Comparison of ENCODE assay signal across 9 cellular contexts in genomic region chr1:208183977-208184901, GRCh38. TPM values are rescaled to one million over a fixed set of nuclear protein-coding genes. Genes with fewer than 3 reads are reported as not detected.
DNase-seq lines count a peak whose midpoint lies in the region; ATAC-seq and TF ChIP-seq lines count a peak whose summit lies in the region.
"Had no signal": no experiment of that assay in that cellular context is flagged by ENCODE, and none has a peak within 500 bp of the region (broad histone marks: within the 10 kb centered on the region; RNA-seq: fewer than 3 reads in every experiment).

No MANE protein-coding gene starts in this region.

- no peak for ATAC-seq in HG02884 (IDR thresholded peaks at IDR 0.05; ENCODE audit: unreplicated experiment)
- ATAC-seq in activated T-cell treated with anti-CD3 and anti-CD28 coated beads, Interleukin-2, amount 50 U/mL, for 4 hours, result no peak

- TF ChIP-seq CTCF in MCF 10A (IDR thresholded peaks at IDR 0.05; ENCODE audit: unreplicated experiment), result no peak
- TF ChIP-seq CTCF in breast epithelium (IDR thresholded peaks at IDR 0.05), result no peak
- TF ChIP-seq CTCF in ascending aorta (IDR thresholded peaks at IDR 0.05), result no peak
- TF ChIP-seq CTCF in vagina (IDR thresholded peaks at IDR 0.05), result no peak

- H3K4me3 Mint-ChIP-seq in MCF 10A (ENCODE audit: unreplicated experiment), result peak overlapping the region; percentile 58
- no peak overlapping the region for H3K4me3 Mint-ChIP-seq in activated naive CD4-positive, alpha-beta T cell treated with anti-CD3 and anti-CD28 coated beads for 36 hours
- no peak overlapping the region for H3K4me3 Mint-ChIP-seq in activated T-cell treated with anti-CD3 and anti-CD28 coated beads, Interleukin-2, amount 50 U/mL, for 4 hours

- CTCF ChIA-PET in MCF 10A (lab: Yijun Ruan, JAX), result interaction anchor here (0.5 to 47.3 kb wide), 22 partner anchors 11 to 1617 kb away, joined by 3 to 1037 read pairs (median 4); partner anchors contain the start of gene PLXNA2
- CTCF ChIA-PET in activated naive CD4-positive, alpha-beta T cell treated with anti-CD3 and anti-CD28 coated beads for 36 hours (lab: Charles Lee), result no interaction called here

- TF ChIP-seq POLR2A in breast epithelium (IDR thresholded peaks at IDR 0.05), result no peak
- TF ChIP-seq POLR2A in vagina (IDR thresholded peaks at IDR 0.05), result no peak

- H3K4me1 Mint-ChIP-seq in MCF 10A (ENCODE audit: insufficient read depth, unreplicated experiment), result peaks cover 61% of the 10 kb centered on the region
- no peaks in the 10 kb centered on the region for H3K4me1 Mint-ChIP-seq in activated naive CD4-positive, alpha-beta T cell treated with anti-CD3 and anti-CD28 coated beads for 36 hours (ENCODE audit: low read depth)
- peaks cover 6% of the 10 kb centered on the region for H3K4me1 Mint-ChIP-seq in activated T-cell treated with anti-CD3 and anti-CD28 coated beads, Interleukin-2, amount 50 U/mL, for 4 hours (ENCODE audit: low read depth)

- peaks cover 0 to 2% of the 10 kb centered on the region in 2 donors for H3K4me1 ChIP-seq in breast epithelium
- H3K4me1 ChIP-seq in ascending aorta, result peaks cover 0 to 28% of the 10 kb centered on the region in 2 donors
- H3K4me1 ChIP-seq in vagina, result peaks cover 46% of the 10 kb centered on the region

- intact Hi-C loops in MCF 10A (cut with micrococcal nuclease), result loop anchor here (1.0 kb wide), 6 partner anchors 19 to 76 kb away; no protein-coding TSS in a partner anchor
- intact Hi-C loops in breast epithelium (cut with DNase I; ENCODE audit: low total_unique reads), result no loop called here
- intact Hi-C loops in ascending aorta (cut with DNase I), result loop anchor here (1.0 to 10.0 kb wide), 2 partner anchors 19 to 51 kb away; no protein-coding TSS in a partner anchor
- intact Hi-C loops in vagina (cut with DNase I), result no loop called here
- intact Hi-C loops in activated naive CD4-positive, alpha-beta T cell treated with anti-CD3 and anti-CD28 coated beads for 36 hours (cut with micrococcal nuclease), result no loop called here

- H3K9me3 ChIP-seq in breast epithelium (no peaks in the 10 kb centered on the region), ascending aorta (no peaks in the 10 kb centered on the region), vagina (no peaks in the 10 kb centered on the region)

- H3K27ac ChIP-seq in breast epithelium (peak overlapping the region in 1 of 2 donors; percentile 45), ascending aorta (peak overlapping the region; percentile 55 to 67), vagina (peak overlapping the region; percentile 53)

- no peak overlapping the region for H3K4me3 ChIP-seq in breast epithelium
- H3K4me3 ChIP-seq in ascending aorta, result peak overlapping the region in 1 of 2 donors; percentile 6
- no peak overlapping the region for H3K4me3 ChIP-seq in vagina

- H3K27me3 ChIP-seq in breast epithelium (no peaks in the 10 kb centered on the region), ascending aorta (no peaks in the 10 kb centered on the region), vagina (no peaks in the 10 kb centered on the region)

- peaks cover 10% of the 10 kb centered on the region for H3K36me3 Mint-ChIP-seq in MCF 10A (ENCODE audit: insufficient read depth, unreplicated experiment)
- no peaks in the 10 kb centered on the region for H3K36me3 Mint-ChIP-seq in activated naive CD4-positive, alpha-beta T cell treated with anti-CD3 and anti-CD28 coated beads for 36 hours (ENCODE audit: low read depth)
- H3K36me3 Mint-ChIP-seq in activated T-cell treated with anti-CD3 and anti-CD28 coated beads, Interleukin-2, amount 50 U/mL, for 4 hours (ENCODE audit: insufficient read depth), result peaks cover 2% of the 10 kb centered on the region

- H3K27me3 Mint-ChIP-seq in MCF 10A (ENCODE audit: insufficient read depth, unreplicated experiment), result no peaks in the 10 kb centered on the region
- peaks cover 8% of the 10 kb centered on the region for H3K27me3 Mint-ChIP-seq in activated naive CD4-positive, alpha-beta T cell treated with anti-CD3 and anti-CD28 coated beads for 36 hours (ENCODE audit: low read depth)
- H3K27me3 Mint-ChIP-seq in activated T-cell treated with anti-CD3 and anti-CD28 coated beads, Interleukin-2, amount 50 U/mL, for 4 hours (ENCODE audit: low read depth), result peaks cover 6% of the 10 kb centered on the region

- H3K27ac Mint-ChIP-seq in MCF 10A (ENCODE audit: low read depth, unreplicated experiment), result peak overlapping the region; percentile 78
- no peak overlapping the region for H3K27ac Mint-ChIP-seq in activated naive CD4-positive, alpha-beta T cell treated with anti-CD3 and anti-CD28 coated beads for 36 hours

- POLR2A ChIA-PET in MCF 10A (lab: Yijun Ruan, JAX), result interaction anchor here (0.7 to 11.1 kb wide), 31 partner anchors 9 to 1214 kb away, joined by 3 to 201 read pairs (median 6); partner anchors contain the start of gene PLXNA2

- no peaks in the 10 kb centered on the region for H3K9me3 Mint-ChIP-seq in MCF 10A (ENCODE audit: unreplicated experiment)
- no peaks in the 10 kb centered on the region for H3K9me3 Mint-ChIP-seq in activated naive CD4-positive, alpha-beta T cell treated with anti-CD3 and anti-CD28 coated beads for 36 hours
- no peaks in the 10 kb centered on the region for H3K9me3 Mint-ChIP-seq in activated T-cell treated with anti-CD3 and anti-CD28 coated beads, Interleukin-2, amount 50 U/mL, for 4 hours

- DNase-seq in MCF 10A (ENCODE audit: unreplicated experiment) (peak; percentile 100), breast epithelium (ENCODE audit: low spot score in 2 of 2) (no peak), ascending aorta (ENCODE audit: low spot score in 2 of 2) (peak in 1 of 2 donors; percentile 83), kidney tubule cell (ENCODE audit: low spot score) (peak; percentile 93), vagina (ENCODE audit: extremely low spot score in 2 of 2) (peak in 1 of 2 donors; percentile 94)
- no peak for DNase-seq in activated naive CD4-positive, alpha-beta T cell treated with anti-CD3 and anti-CD28 coated beads for 36 hours
- no peak for DNase-seq in activated T-cell treated with anti-CD3 and anti-CD28 coated beads, Interleukin-2, amount 50 U/mL, for 4 hours
- DNase-seq: DND-41 had no signal

- BruUV-seq in MCF 10A (replicated peaks; lab: Mats Ljungman, UMichigan), result TSS peak; percentile 70

- H3K36me3 ChIP-seq in breast epithelium, result no peaks in the 10 kb centered on the region
- peaks cover 0 to 3% of the 10 kb centered on the region in 2 donors for H3K36me3 ChIP-seq in ascending aorta
- H3K36me3 ChIP-seq in vagina, result no peaks in the 10 kb centered on the region

RNA-seq across cellular contexts. Expression of gene PLXNA2, which starts 59.9 kb away (rescaled TPM):
- 59.2 and 69.7 TPM in 2 replicates for total RNA-seq in MCF 10A (2022)
- total RNA-seq in breast epithelium, result 10 to 100 TPM; 11.3 to 18.2 (median 11.5) TPM
- total RNA-seq in ascending aorta, result 33.0 TPM
- 38.3 TPM for total RNA-seq in vagina
- under 1 TPM; 0.26 to 0.35 TPM for total RNA-seq in activated naive CD4-positive, alpha-beta T cell treated with anti-CD3 and anti-CD28 coated beads for 36 hours
- total RNA-seq in activated T-cell treated with anti-CD3 and anti-CD28 coated beads, Interleukin-2, amount 50 U/mL, for 4 hours, result under 1 TPM; 0.15 to 0.71 (median 0.35) TPM

Comparison
In these comparisons a context has a peak if more than half of its experiments do, and no peak if none do; other contexts are left out.
1. DNase-seq: peak in MCF 10A (single experiment) and kidney tubule cell (single experiment); none in breast epithelium (0 of 2), activated naive CD4-positive, alpha-beta T cell treated with anti-CD3 and anti-CD28 coated beads for 36 hours (single experiment) and activated T-cell treated with anti-CD3 and anti-CD28 coated beads, Interleukin-2, amount 50 U/mL, for 4 hours (single experiment).
2. intact Hi-C loops: an anchor here in MCF 10A (1.0 kb wide) and ascending aorta (1.0 to 10.0 kb wide); none called in breast epithelium, vagina and activated naive CD4-positive, alpha-beta T cell treated with anti-CD3 and anti-CD28 coated beads for 36 hours.
3. RNA of gene PLXNA2, which starts 59.9 kb away (total RNA-seq): 59.2 to 69.7 TPM in MCF 10A, 38.3 TPM in vagina (single experiment), 33.0 TPM in ascending aorta (single experiment) and 11.3 to 18.2 TPM in breast epithelium; 0.15 to 0.71 TPM in activated T-cell treated with anti-CD3 and anti-CD28 coated beads, Interleukin-2, amount 50 U/mL, for 4 hours and 0.26 to 0.35 TPM in activated naive CD4-positive, alpha-beta T cell treated with anti-CD3 and anti-CD28 coated beads for 36 hours; every median in the first group is over 4 times any median in the second.